In genomic region chr19:39143757-39144486, GRCh38 we compare ENCODE assay signal across 13 cellular contexts. TPM values are rescaled to one million over a fixed set of nuclear protein-coding genes. Genes with fewer than 3 reads are reported as not detected.
DNase-seq lines count a peak whose midpoint lies in the region; ATAC-seq and TF ChIP-seq lines count a peak whose summit lies in the region.
"Not testable (repeated sequence)": the region's sequence is repeated elsewhere in the genome, so short reads cannot be mapped to it uniquely, and the experiment has no call there.
"Had no signal": no experiment of that assay in that cellular context is flagged by ENCODE, and none has a peak within 500 bp of the region (broad histone marks: within the 10 kb centered on the region; RNA-seq: fewer than 3 reads in every experiment).

No MANE protein-coding gene starts in this region.

- H2AK5ac ChIP-seq in H9 (ENCODE audit: insufficient read length, low read length); mesenchymal stem cell (ENCODE audit: low read length, severe bottlenecking): not testable (repeated sequence)

- not testable (repeated sequence) for H2BK15ac ChIP-seq in H9 (ENCODE audit: low read depth, low read length); mesenchymal stem cell (ENCODE audit: low read depth, poor library complexity, severe bottlenecking)

- not testable (repeated sequence) for H3K36me3 ChIP-seq in colonic mucosa; gastroesophageal sphincter; mesenchymal stem cell (ENCODE audit: control insufficient read depth in 1 of 2, insufficient read depth in 2 of 2, low read depth in 1 of 2, low read length in 2 of 2); osteoblast (ENCODE audit: insufficient read depth, low read length)

- peak overlapping the region; percentile 53 for H3K18ac ChIP-seq in H9 (ENCODE audit: insufficient read length, low read depth, low read length)
- H3K18ac ChIP-seq in mesenchymal stem cell (ENCODE audit: low read depth in 1 of 2, low read length in 2 of 2) = peak overlapping the region in 1 of 2 experiments; percentile 55

- not testable (repeated sequence) for H3K27me3 Mint-ChIP-seq in H9 (ENCODE audit: low read depth); T-helper 17 cell

- not testable (repeated sequence) for DNase-seq in H9, T-helper 17 cell, colonic mucosa, mesenchymal stem cell
- peak; percentile 10 for DNase-seq in osteoblast (ENCODE audit: insufficient read length, low spot score, missing footprints)
- DNase-seq in substantia nigra (lab: John Stamatoyannopoulos, UW) = peak in 1 of 49 donors; percentile 46

- not testable (repeated sequence) for H4K20me1 ChIP-seq in H9 (ENCODE audit: control insufficient read depth, insufficient read depth, insufficient read length)
- peaks cover 50% of the 10 kb centered on the region for H4K20me1 ChIP-seq in osteoblast (ENCODE audit: insufficient read depth, low read length)

- peak overlapping the region; percentile 70 for H3K14ac ChIP-seq in H9 (ENCODE audit: insufficient read depth, low read length)
- H3K14ac ChIP-seq in mesenchymal stem cell (ENCODE audit: low read length in 2 of 2) = peak overlapping the region in 1 of 2 experiments; percentile 87

- not testable (repeated sequence) for TF ChIP-seq EP300 in gastroesophageal sphincter (IDR thresholded peaks at IDR 0.05)

- H3K4me3 ChIP-seq in colonic mucosa; mesenchymal stem cell (ENCODE audit: insufficient read depth in 1 of 2, low read depth in 1 of 2, low read length in 2 of 2); osteoblast (ENCODE audit: insufficient read depth, low read length): not testable (repeated sequence)
- peak overlapping the region in 1 of 2 donors; percentile 34 for H3K4me3 ChIP-seq in gastroesophageal sphincter

- H3K56ac ChIP-seq in H9 (ENCODE audit: insufficient read length, low read depth, low read length) = not testable (repeated sequence)

- H2AFZ ChIP-seq in H9 (ENCODE audit: low read length); mesenchymal stem cell (ENCODE audit: low read depth, low read length); osteoblast (ENCODE audit: low read length): not testable (repeated sequence)

- not testable (repeated sequence) for H3K9ac ChIP-seq in H9 (ENCODE audit: extremely low read depth, insufficient read length, low read length)
- peak overlapping the region in 1 of 2 donors; percentile 68 for H3K9ac ChIP-seq in colonic mucosa (ENCODE audit: low read depth in 2 of 2, low read length in 2 of 2)
- peak overlapping the region; percentile 30 for H3K9ac ChIP-seq in mesenchymal stem cell (ENCODE audit: low read length)

- not testable (repeated sequence) for TF ChIP-seq POLR2A in gastroesophageal sphincter (IDR thresholded peaks at IDR 0.05)

- H3K36me3 Mint-ChIP-seq in H9 (ENCODE audit: insufficient read depth in 1 of 3, low read depth in 3 of 3); T-helper 17 cell (ENCODE audit: low read depth): not testable (repeated sequence)

- H3K27ac Mint-ChIP-seq in H9 (peak overlapping the region in 2 of 3 experiments; percentile 86 to 89; a peak in 4 of 7 replicates), T-helper 17 cell (peak overlapping the region; percentile 39)

- not testable (repeated sequence) for H3K23ac ChIP-seq in H9 (ENCODE audit: insufficient read length, low read depth, low read length)
- peak overlapping the region in 1 of 2 experiments; percentile 79 for H3K23ac ChIP-seq in mesenchymal stem cell (ENCODE audit: low read length in 2 of 2)

- TF ChIP-seq CTCF in H9 (conservative IDR thresholded peaks at IDR 0.05); colonic mucosa (IDR thresholded peaks at IDR 0.05); gastroesophageal sphincter (IDR thresholded peaks at IDR 0.05); osteoblast (IDR thresholded peaks at IDR 0.05; ENCODE audit: extremely low read depth, low read depth, low read length): not testable (repeated sequence)

- H3K79me1 ChIP-seq in H9 (ENCODE audit: insufficient read depth, low read depth, low read length, poor library complexity, severe bottlenecking) = not testable (repeated sequence)
- peaks cover 32% of the 10 kb centered on the region for H3K79me1 ChIP-seq in mesenchymal stem cell (replicated peaks; ENCODE audit: low read length, poor library complexity, severe bottlenecking)

- H3K9me3 Mint-ChIP-seq in H9 = not testable (repeated sequence)

- H3K4me1 ChIP-seq in H9 (ENCODE audit: insufficient read depth, low read length) = peaks cover 30% of the 10 kb centered on the region
- peaks cover 25% of the 10 kb centered on the region for H3K4me1 ChIP-seq in colonic mucosa
- H3K4me1 ChIP-seq in gastroesophageal sphincter = peaks cover 8 to 78% (median 22%) of the 10 kb centered on the region in 3 donors
- peaks cover 42% of the 10 kb centered on the region for H3K4me1 ChIP-seq in mesenchymal stem cell (ENCODE audit: control insufficient read depth, insufficient read depth, low read depth, low read length)
- not testable (repeated sequence) for H3K4me1 ChIP-seq in osteoblast (ENCODE audit: insufficient read depth, low read length)

- H2BK120ac ChIP-seq in H9 (ENCODE audit: low read depth, low read length, poor library complexity, severe bottlenecking); mesenchymal stem cell (ENCODE audit: low read depth, low read length): not testable (repeated sequence)

- H3K4ac ChIP-seq in H9 (ENCODE audit: low read depth, low read length); mesenchymal stem cell (ENCODE audit: low read depth in 1 of 2, low read length in 2 of 2): not testable (repeated sequence)

- H2BK5ac ChIP-seq in H9 (ENCODE audit: insufficient read length, low read length); mesenchymal stem cell (ENCODE audit: low read depth, low read length, poor library complexity, severe bottlenecking): not testable (repeated sequence)

- ATAC-seq in T-helper 17 cell = not testable (repeated sequence)
- peak; percentile 1 for ATAC-seq in gastroesophageal sphincter

- H3K9me3 ChIP-seq in H9 (ENCODE audit: control insufficient read depth, low read depth, low read length); T-helper 17 cell (ENCODE audit: control insufficient read depth, low read length, poor library complexity, severe bottlenecking); colonic mucosa; gastroesophageal sphincter; mesenchymal stem cell (ENCODE audit: control insufficient read depth, low read length); osteoblast (ENCODE audit: low read depth, low read length): not testable (repeated sequence)

- H3T11ph ChIP-seq in H9 (ENCODE audit: low read length) = not testable (repeated sequence)

- intact Hi-C loops in colonic mucosa (cut with DNase I) = not testable (repeated sequence)

- H3K79me2 ChIP-seq in H9 (ENCODE audit: insufficient read depth, low read length) = not testable (repeated sequence)
- H3K79me2 ChIP-seq in osteoblast (ENCODE audit: insufficient read depth, low read length) = peaks cover 87% of the 10 kb centered on the region

- not testable (repeated sequence) for H2BK12ac ChIP-seq in H9 (ENCODE audit: insufficient read length, low read depth, low read length); mesenchymal stem cell (ENCODE audit: low read length in 2 of 2)

- H4K5ac ChIP-seq in H9 (ENCODE audit: insufficient read length, low read depth, low read length) = not testable (repeated sequence)

- not testable (repeated sequence) for H3K23me2 ChIP-seq in H9 (ENCODE audit: insufficient read length, low read depth, low read length, poor library complexity, severe bottlenecking)

- H3K4me1 Mint-ChIP-seq in H9 (peaks cover 68 to 82% of the 10 kb centered on the region in 2 experiments), T-helper 17 cell (peaks cover 19% of the 10 kb centered on the region)

- not testable (repeated sequence) for H3K27me3 ChIP-seq in H9 (ENCODE audit: insufficient read depth, low read length); colonic mucosa; gastroesophageal sphincter; mesenchymal stem cell (ENCODE audit: control insufficient read depth in 1 of 2, insufficient read depth in 1 of 2, low read length in 2 of 2); osteoblast (ENCODE audit: insufficient read depth, low read length)

- not testable (repeated sequence) for H3K4me2 ChIP-seq in H9 (ENCODE audit: insufficient read depth, insufficient read length, low read length); mesenchymal stem cell (ENCODE audit: low read length, poor library complexity, severe bottlenecking); osteoblast (ENCODE audit: insufficient read depth, low read length)

- H2BK20ac ChIP-seq in H9 (ENCODE audit: low read depth, low read length, poor library complexity, severe bottlenecking) = not testable (repeated sequence)

- H4K91ac ChIP-seq in H9 (ENCODE audit: insufficient read length, low read depth, low read length); mesenchymal stem cell (ENCODE audit: low read length): not testable (repeated sequence)

- not testable (repeated sequence) for H4K8ac ChIP-seq in H9 (replicated peaks; ENCODE audit: insufficient read length, low read depth, low read length); mesenchymal stem cell (ENCODE audit: low read length)

- not testable (repeated sequence) for H3K27ac ChIP-seq in H9 (ENCODE audit: insufficient read length, low read depth, low read length); mesenchymal stem cell (ENCODE audit: low read length, poor library complexity, severe bottlenecking); osteoblast (ENCODE audit: low read depth, low read length)
- H3K27ac ChIP-seq in colonic mucosa (peak overlapping the region; percentile 62), gastroesophageal sphincter (peak overlapping the region; percentile 5 to 92 (median 88)), substantia nigra (ENCODE audit: low read depth, low read length, poor library complexity, severe bottlenecking) (peak overlapping the region; percentile 94)

- no CpG with 5 or more reads among the region's 13 CpGs for whole genome bisulfite sequencing in H9 (ENCODE audit: extremely low coverage, insufficient read length, low lambda C conversion rate)
- WGBS in gastroesophageal sphincter (ENCODE audit: low coverage in 1 of 2), 2 donors = 54 to 68% methylated on average over 6 of the region's 13 CpGs
- WGBS in mesenchymal stem cell = 84% methylated on average over 13 of the region's 13 CpGs

- H3K4me3 Mint-ChIP-seq in H9 = peak overlapping the region in 1 of 2 experiments; percentile 35; a peak in 2 of 5 replicates
- not testable (repeated sequence) for H3K4me3 Mint-ChIP-seq in T-helper 17 cell

RNA-seq across cellular contexts. Expression of gene PAK4, which starts 18.3 kb away (rescaled TPM):
- total RNA-seq in H9 (2021) (62.6 and 63.1 TPM in 2 replicates), T-helper 17 cell (1 to 10 TPM; 9.6 to 9.7 TPM), colonic mucosa (100 to 1,000 TPM in 1 of 2 donors, 10 to 100 TPM in 1; 85.5 to 127 TPM), gastroesophageal sphincter (10 to 100 TPM in 1 of 4 donors, 1 to 10 TPM in 3; 6.1 to 16.3 (median 7.5) TPM), osteoblast (6.8 and 9.4 TPM in 2 replicates)
- polyA plus RNA-seq in mesenchymal stem cell (2013, experiment 1 of 2) = 28.8 TPM
- 29.4 TPM for polyA plus RNA-seq in mesenchymal stem cell (2013, experiment 2 of 2)

RNA-seq across cellular contexts. Expression of gene NCCRP1, which starts 52.8 kb away (rescaled TPM):
- 1.9 and 2.7 TPM in 2 replicates for total RNA-seq in H9 (2021)
- total RNA-seq in T-helper 17 cell = not detected
- total RNA-seq in colonic mucosa = not detected
- total RNA-seq in gastroesophageal sphincter = 10 to 100 TPM in 1 of 4 donors, 1 to 10 TPM in 1, under 1 TPM in 2; 0.13 to 13.7 (median 2.3) TPM
- not detected for polyA plus RNA-seq in mesenchymal stem cell (2013, experiment 1 of 2)
- not detected for polyA plus RNA-seq in mesenchymal stem cell (2013, experiment 2 of 2)
- not detected in 2 replicates for total RNA-seq in osteoblast
- total RNA-seq: activated CD4-positive, alpha-beta T cell treated with anti-CD3 and anti-CD28 coated beads, Interleukin-2, amount 10 ng/mL, durations not matched to agents 24 days and 14 days; activated T-cell treated with anti-CD3 and anti-CD28 coated beads, Interleukin-2, amount 50 U/mL, for 72 hours; CD4-positive, alpha-beta T cell; cerebellum; HT1080; osteocyte had no signal

RNA-seq across cellular contexts. Expression of gene ACP7, which starts 59.8 kb away (rescaled TPM):
- total RNA-seq in H9 (2021) (0.15 and 0.18 TPM in 2 replicates), T-helper 17 cell (not detected), colonic mucosa (not detected), gastroesophageal sphincter (under 1 TPM in 1 of 4 donors, not detected in 3; 0.08 TPM), osteoblast (0.29 TPM in 1 of 2 replicates, not detected in the other)
- 0.01 TPM for polyA plus RNA-seq in mesenchymal stem cell (2013, experiment 1 of 2)
- not detected for polyA plus RNA-seq in mesenchymal stem cell (2013, experiment 2 of 2)
- total RNA-seq: activated CD4-positive, alpha-beta T cell treated with anti-CD3 and anti-CD28 coated beads, Interleukin-2, amount 10 ng/mL, durations not matched to agents 24 days and 14 days; activated T-cell treated with anti-CD3 and anti-CD28 coated beads, Interleukin-2, amount 50 U/mL, for 72 hours; CD4-positive, alpha-beta T cell; cerebellum; osteocyte had no signal
